29 cellular contexts compared by ENCODE assay signal in genomic region chr2:960064-960736, GRCh38. TPM values are rescaled to one million over a fixed set of nuclear protein-coding genes. Genes with fewer than 3 reads are reported as not detected.
A peak's percentile ranks its signal among the peaks of the same experiment; 100 is the strongest.
DNase-seq lines count a peak whose midpoint lies in the region; ATAC-seq, FAIRE-seq and TF ChIP-seq lines count a peak whose summit lies in the region.
"Had no signal": no experiment of that assay in that cellular context is flagged by ENCODE, and none has a peak within 500 bp of the region (broad histone marks: within the 10 kb centered on the region; RNA-seq: fewer than 3 reads in every experiment).

No MANE protein-coding gene starts in this region.

- no peak overlapping the region for H3K4me2 ChIP-seq in neural progenitor cell

- H3K9me3 Mint-ChIP-seq in neural progenitor cell, result no peaks in the 10 kb centered on the region
- H3K9me3 Mint-ChIP-seq: activated naive CD4-positive, alpha-beta T cell treated with anti-CD3 and anti-CD28 coated beads, Interleukin-2, amount 50 U/mL, for 72 hours; activated T-helper 2 cell treated with anti-CD3 and anti-CD28 coated beads, Interferon-gamma antibody, Interleukin-2, Interleukin-4, amounts not matched to agents 10 μg/mL and 5 μg/mL and 100 μg/mL, durations not matched to agents 14 hours and 24 hours and 36 hours; HFFc6; IgD-negative memory B cell; natural killer cell; stimulated activated naive B cell treated with anti-CD40 and anti-IgM and Interleukin-4, amounts not matched to agents 10 μg/mL and 1 μg/mL and 100 μg/mL, for 72 hours had no signal

- TF ChIP-seq CTCF in neural progenitor cell (IDR thresholded peaks at IDR 0.05), result no peak

- no peak overlapping the region for H3K27ac Mint-ChIP-seq in neural progenitor cell
- H3K27ac Mint-ChIP-seq: activated naive CD4-positive, alpha-beta T cell treated with anti-CD3 and anti-CD28 coated beads, Interleukin-2, amount 50 U/mL, for 72 hours; activated T-helper 2 cell treated with anti-CD3 and anti-CD28 coated beads, Interferon-gamma antibody, Interleukin-2, Interleukin-4, amounts not matched to agents 10 μg/mL and 5 μg/mL and 100 μg/mL, durations not matched to agents 14 hours and 24 hours and 36 hours; HFFc6; IgD-negative memory B cell; natural killer cell; stimulated activated naive B cell treated with anti-CD40 and anti-IgM and Interleukin-4, amounts not matched to agents 10 μg/mL and 1 μg/mL and 100 μg/mL, for 72 hours had no signal

- no peak overlapping the region for H3K27ac ChIP-seq in neural progenitor cell
- H3K27ac ChIP-seq: 22Rv1, brain microvascular endothelial cell, C4-2B, gastroesophageal sphincter, lower lobe of right lung, SJCRH30, upper lobe of right lung had no signal

- H4K20me1 ChIP-seq in neural progenitor cell (ENCODE audit: low read depth), result no peaks in the 10 kb centered on the region

- no peaks in the 10 kb centered on the region for H3K36me3 Mint-ChIP-seq in neural progenitor cell
- H3K36me3 Mint-ChIP-seq: activated naive CD4-positive, alpha-beta T cell treated with anti-CD3 and anti-CD28 coated beads, Interleukin-2, amount 50 U/mL, for 72 hours; IgD-negative memory B cell; natural killer cell; stimulated activated naive B cell treated with anti-CD40 and anti-IgM and Interleukin-4, amounts not matched to agents 10 μg/mL and 1 μg/mL and 100 μg/mL, for 72 hours had no signal

- DNase-seq in NCI-H1417 (lab: John Stamatoyannopoulos, UW), result peak in 2 of 3 experiments; percentile 16 to 89
- DNase-seq in NCI-H1417 treated with DMSO at 0.1 percent for 48 hours (lab: John Stamatoyannopoulos, UW), result no peak
- peak; percentile 74 for DNase-seq in NCI-H1105 treated with DMSO at 0.1 percent for 48 hours (lab: John Stamatoyannopoulos, UW)
- DNase-seq in NCI-H526 (lab: John Stamatoyannopoulos, UW), result peak; percentile 49 to 54
- DNase-seq in myocyte (ENCODE audit: low read depth), result peak; percentile 47
- no peak for DNase-seq in neural progenitor cell (ENCODE audit: low spot score)
- DNase-seq in urothelium cell line (ENCODE audit: low spot score), result no peak
- DNase-seq: activated CD4-positive, alpha-beta T cell treated with anti-CD3 and anti-CD28 coated beads for 4 hours; amygdala; brain microvascular endothelial cell; cerebellar nuclear complex; GOT3; HFFc6; lower lobe of right lung; natural killer cell; RPMI8226; stimulated activated naive B cell treated with anti-CD40 and anti-IgM and Interleukin-4, amounts not matched to agents 10 μg/mL and 1 μg/mL and 100 μg/mL, for 72 hours; SW 1271; T-helper 9 cell; upper lobe of right lung had no signal

- no peak for ATAC-seq in HG03460 (IDR thresholded peaks at IDR 0.05; ENCODE audit: unreplicated experiment)
- ATAC-seq: activated naive CD4-positive, alpha-beta T cell treated with anti-CD3 and anti-CD28 coated beads, Interleukin-2, amount 50 U/mL, for 72 hours; gastroesophageal sphincter; lower lobe of right lung; natural killer cell; stimulated activated naive B cell treated with anti-CD40 and anti-IgM and Interleukin-4, amounts not matched to agents 10 μg/mL and 1 μg/mL and 100 μg/mL, for 72 hours; upper lobe of right lung had no signal

- no peaks in the 10 kb centered on the region for H3K27me3 ChIP-seq in neural progenitor cell
- H3K27me3 ChIP-seq: brain microvascular endothelial cell, SJCRH30 had no signal

- H3F3A ChIP-seq in neural progenitor cell (ENCODE audit: low read depth), result no peaks in the 10 kb centered on the region

- no peak for FAIRE-seq in urothelium cell line (lab: Jason Lieb, UNC)

- H3K4me3 Mint-ChIP-seq in neural progenitor cell, result no peak overlapping the region
- H3K4me3 Mint-ChIP-seq: HFFc6; IgD-negative memory B cell; natural killer cell; stimulated activated naive B cell treated with anti-CD40 and anti-IgM and Interleukin-4, amounts not matched to agents 10 μg/mL and 1 μg/mL and 100 μg/mL, for 72 hours had no signal

- H3K79me2 ChIP-seq in neural progenitor cell (ENCODE audit: low read depth), result no peaks in the 10 kb centered on the region

- peaks cover 5% of the 10 kb centered on the region for H3K27me3 Mint-ChIP-seq in neural progenitor cell (ENCODE audit: insufficient read depth, low read depth)

- no peak overlapping the region for H3K4me3 ChIP-seq in neural progenitor cell
- H3K4me3 ChIP-seq: gastroesophageal sphincter, lower lobe of right lung, SJCRH30, upper lobe of right lung had no signal

- H3K4me1 ChIP-seq in neural progenitor cell, result no peaks in the 10 kb centered on the region
- H3K4me1 ChIP-seq: gastroesophageal sphincter, lower lobe of right lung, SJCRH30, upper lobe of right lung had no signal

- no peak overlapping the region for H2AFZ ChIP-seq in neural progenitor cell (replicated peaks)

- peaks cover 6% of the 10 kb centered on the region for H3K4me1 Mint-ChIP-seq in neural progenitor cell
- H3K4me1 Mint-ChIP-seq: IgD-negative memory B cell, natural killer cell had no signal

- H3K9ac ChIP-seq in neural progenitor cell, result no peak overlapping the region

- no peaks in the 10 kb centered on the region for H3K9me3 ChIP-seq in neural progenitor cell (ENCODE audit: low read depth)
- H3K9me3 ChIP-seq: gastroesophageal sphincter, lower lobe of right lung, SJCRH30, upper lobe of right lung had no signal

- no peaks in the 10 kb centered on the region for H3K36me3 ChIP-seq in neural progenitor cell
- H3K36me3 ChIP-seq: brain microvascular endothelial cell, gastroesophageal sphincter, lower lobe of right lung, SJCRH30, upper lobe of right lung had no signal

RNA-seq across cellular contexts. Expression of gene SNTG2, which starts 9.6 kb away (rescaled TPM):
- total RNA-seq in myocyte (not detected in 2 replicates), neural progenitor cell (ENCODE audit: low replicate concordance) (1.1 and 5.5 TPM in 2 replicates)
- not detected for polyA plus RNA-seq in myocyte (2012)
- total RNA-seq: activated T-helper 2 cell treated with anti-CD3 and anti-CD28 coated beads, Interferon-gamma antibody, Interleukin-2, Interleukin-4, amounts not matched to agents 10 μg/mL and 5 μg/mL and 100 μg/mL, durations not matched to agents 14 hours and 24 hours and 36 hours; dermis microvascular lymphatic vessel endothelial cell; HFFc6; natural killer cell; SJCRH30 had no signal
- polyA plus RNA-seq: IgD-negative memory B cell had no signal

Comparison
In these comparisons a context has a peak if more than half of its experiments do, and no peak if none do; other contexts are left out.
1. DNase-seq: peak in NCI-H1417 (2 of 3), NCI-H1105 treated with DMSO at 0.1 percent for 48 hours (single experiment), NCI-H526 (2 of 2) and myocyte (single experiment); none in NCI-H1417 treated with DMSO at 0.1 percent for 48 hours (single experiment), neural progenitor cell (single experiment) and urothelium cell line (single experiment).